Comparison of ENCODE assay signal across 22 cellular contexts in genomic region chr1:226983247-226983997, GRCh38. TPM values are rescaled to one million over a fixed set of nuclear protein-coding genes. Genes with fewer than 3 reads are reported as not detected.
A peak's percentile ranks its signal among the peaks of the same experiment; 100 is the strongest.
DNase-seq lines count a peak whose midpoint lies in the region; ATAC-seq and TF ChIP-seq lines count a peak whose summit lies in the region.
"Had no signal": no experiment of that assay in that cellular context is flagged by ENCODE, and none has a peak within 500 bp of the region (broad histone marks: within the 10 kb centered on the region; RNA-seq: fewer than 3 reads in every experiment).

No MANE protein-coding gene starts in this region.

- H3K4me3 ChIP-seq in heart right ventricle = no peak overlapping the region
- H3K4me3 ChIP-seq in dorsolateral prefrontal cortex = no peak overlapping the region
- H3K4me3 ChIP-seq in psoas muscle = no peak overlapping the region
- H3K4me3 ChIP-seq: cardiac muscle cell, Peyer's patch, SJSA1 had no signal

- whole genome bisulfite sequencing in heart right ventricle, 2 donors = 87 to 92% methylated on average over 18 of the region's 18 CpGs
- 74 to 93% (median 75%) methylated on average over 15 to 18 of the region's 18 CpGs for WGBS in psoas muscle, 3 donors

- TF ChIP-seq CTCF in heart right ventricle (IDR thresholded peaks at IDR 0.05) (no peak), dorsolateral prefrontal cortex (IDR thresholded peaks at IDR 0.05 in 54 of 56, conservative IDR thresholded peaks at IDR 0.05 in 2 of 56; ENCODE audit: low read depth in 1 of 56, partially characterized antibody in 56 of 56) (no peak), psoas muscle (IDR thresholded peaks at IDR 0.05) (no peak), GM20000 (IDR thresholded peaks at IDR 0.05; ENCODE audit: extremely low read depth, missing control alignments) (no peak)

- ATAC-seq in heart right ventricle = no peak
- ATAC-seq in left ventricle myocardium superior = no peak
- ATAC-seq in psoas muscle = no peak
- no peak for ATAC-seq in HG03139 (IDR thresholded peaks at IDR 0.05; ENCODE audit: unreplicated experiment)

- H3K4me1 ChIP-seq in heart right ventricle = peaks cover 16 to 88% (median 55%) of the 10 kb centered on the region in 9 donors
- H3K4me1 ChIP-seq in psoas muscle = peaks cover 87% of the 10 kb centered on the region
- H3K4me1 ChIP-seq: SJSA1 had no signal

- H3K27ac ChIP-seq in heart right ventricle (peak overlapping the region in 8 of 10 donors; percentile 50 to 86 (median 78)), dorsolateral prefrontal cortex (peak overlapping the region in 47 of 59 donors; percentile 2 to 94 (median 84)), psoas muscle (peak overlapping the region; percentile 85)
- H3K27ac ChIP-seq: C4-2B, epithelial cell of prostate, Peyer's patch, SJSA1 had no signal

- H3K36me3 ChIP-seq in heart right ventricle (peaks cover 0 to 81% (median 11%) of the 10 kb centered on the region in 9 donors), psoas muscle (ENCODE audit: insufficient read depth in 1 of 2, low read depth in 1 of 2) (peaks cover 0 to 79% of the 10 kb centered on the region in 2 donors)
- H3K36me3 ChIP-seq: cardiac muscle cell had no signal

- H3K9me3 ChIP-seq in heart right ventricle (no peaks in the 10 kb centered on the region), psoas muscle (no peaks in the 10 kb centered on the region)
- H3K9me3 ChIP-seq: Peyer's patch, SJSA1 had no signal

- H3K27me3 ChIP-seq in heart right ventricle (no peaks in the 10 kb centered on the region), dorsolateral prefrontal cortex (no peaks in the 10 kb centered on the region), psoas muscle (ENCODE audit: insufficient read depth in 3 of 3, low read length in 2 of 3) (no peaks in the 10 kb centered on the region)
- H3K27me3 ChIP-seq: cardiac muscle cell, Peyer's patch, SJSA1 had no signal

- DNase-seq in heart right ventricle (no peak), left ventricle myocardium superior (no peak), dorsolateral prefrontal cortex (no peak), psoas muscle (peak in 1 of 2 donors; percentile 58), GM20000 (ENCODE audit: low spot score) (no peak), GM19240 (ENCODE audit: insufficient read length, low spot score) (no peak)
- DNase-seq: activated naive CD4-positive, alpha-beta T cell treated with anti-CD3 and anti-CD28 coated beads for 36 hours; anterior cingulate cortex; DMS 273 treated with DMSO at 0.1 percent for 48 hours; HCEC 1CT; hippocampal formation; islet precursor cell; KBM-7; NCI-H1436 treated with DMSO at 0.1 percent for 48 hours; NCI-H510A treated with DMSO at 0.1 percent for 48 hours; stimulated activated CD4-positive, alpha-beta T cell treated with anti-CD3 and anti-CD28 coated beads, Interleukin-4, amount 100 ng/mL, for 1 hour had no signal

- intact Hi-C loops in heart right ventricle (cut with DNase I) (no loop called here), left ventricle myocardium superior (cut with micrococcal nuclease) (no loop called here), dorsolateral prefrontal cortex (cut with DNase I) (loop anchor here in 1 of 2 donors (10.0 kb wide), 1 partner anchor 451 kb away; no protein-coding TSS in a partner anchor), psoas muscle (cut with DNase I) (loop anchor here in 1 of 2 donors (5.0 kb wide), 2 partner anchors 41 to 66 kb away; partner anchors contain the start of gene COQ8A)

RNA-seq across cellular contexts. Expression of gene COQ8A, which starts 43.3 kb away (rescaled TPM):
- total RNA-seq in heart right ventricle (100 to 1,000 TPM; 167 to 495 (median 266) TPM), left ventricle myocardium superior (438 TPM), dorsolateral prefrontal cortex (10 to 100 TPM; 27.2 to 59.8 (median 44.7) TPM), psoas muscle (1,000 to 10,000 TPM in 1 of 4 donors, 100 to 1,000 TPM in 3; 574 to 1,432 (median 837) TPM)
- polyA plus RNA-seq in heart right ventricle (100 to 1,000 TPM; 136 to 242 TPM), psoas muscle (1,000 to 10,000 TPM in 1 of 3 donors, 100 to 1,000 TPM in 2; 134 to 1,231 (median 616) TPM)
